ENCODE assay signal across 12 cellular contexts in genomic region chr12:91053951-91054715, GRCh38. TPM values are rescaled to one million over a fixed set of nuclear protein-coding genes. Genes with fewer than 3 reads are reported as not detected.
DNase-seq lines count a peak whose midpoint lies in the region; ATAC-seq, FAIRE-seq and TF ChIP-seq lines count a peak whose summit lies in the region.
"Had no signal": no experiment of that assay in that cellular context is flagged by ENCODE, and none has a peak within 500 bp of the region (broad histone marks: within the 10 kb centered on the region; RNA-seq: fewer than 3 reads in every experiment).

No MANE protein-coding gene starts in this region.

- no peaks in the 10 kb centered on the region for H3K4me1 ChIP-seq in mesenchymal stem cell (ENCODE audit: control insufficient read depth, insufficient read depth, low read depth, low read length)

- no peak overlapping the region for H2AFZ ChIP-seq in mesenchymal stem cell (ENCODE audit: low read depth, low read length)

- H3K14ac ChIP-seq in mesenchymal stem cell (ENCODE audit: low read length in 2 of 2), result no peak overlapping the region

- H3K79me1 ChIP-seq in mesenchymal stem cell (replicated peaks; ENCODE audit: low read length, poor library complexity, severe bottlenecking), result no peaks in the 10 kb centered on the region

- no peak overlapping the region for H4K8ac ChIP-seq in mesenchymal stem cell (ENCODE audit: low read length)

- TF ChIP-seq CTCF in bronchial epithelial cell (IDR thresholded peaks at IDR 0.05; ENCODE audit: insufficient read depth, low read length, severe bottlenecking) (no peak), coronary artery (IDR thresholded peaks at IDR 0.05) (no peak)

- no peak overlapping the region for H2BK15ac ChIP-seq in mesenchymal stem cell (ENCODE audit: low read depth, poor library complexity, severe bottlenecking)

- H4K91ac ChIP-seq in mesenchymal stem cell (ENCODE audit: low read length), result no peak overlapping the region

- FAIRE-seq in bronchial epithelial cell (lab: Jason Lieb, UNC), result no peak

- H2BK12ac ChIP-seq in mesenchymal stem cell (ENCODE audit: low read length in 2 of 2), result no peak overlapping the region

- H2BK5ac ChIP-seq in mesenchymal stem cell (ENCODE audit: low read depth, low read length, poor library complexity, severe bottlenecking), result no peak overlapping the region

- H3K23ac ChIP-seq in mesenchymal stem cell (ENCODE audit: low read length in 2 of 2), result no peak overlapping the region

- H3K4me3 ChIP-seq in bronchial epithelial cell (ENCODE audit: low read depth, low read length), result no peak overlapping the region
- no peak overlapping the region for H3K4me3 ChIP-seq in mesenchymal stem cell (ENCODE audit: insufficient read depth in 1 of 2, low read depth in 1 of 2, low read length in 2 of 2)
- H3K4me3 ChIP-seq in coronary artery, result no peak overlapping the region

- no peak overlapping the region for H2AK5ac ChIP-seq in mesenchymal stem cell (ENCODE audit: low read length, severe bottlenecking)

- H3K4ac ChIP-seq in mesenchymal stem cell (ENCODE audit: low read depth in 1 of 2, low read length in 2 of 2), result no peak overlapping the region

- no peaks in the 10 kb centered on the region for H3K27me3 ChIP-seq in bronchial epithelial cell (ENCODE audit: control insufficient read depth, insufficient read depth, low read length)
- no peaks in the 10 kb centered on the region for H3K27me3 ChIP-seq in mesenchymal stem cell (ENCODE audit: control insufficient read depth in 1 of 2, insufficient read depth in 1 of 2, low read length in 2 of 2)

- peak overlapping the region; percentile 83 for H3K9ac ChIP-seq in mesenchymal stem cell (ENCODE audit: low read length)

- H2BK120ac ChIP-seq in mesenchymal stem cell (ENCODE audit: low read depth, low read length), result no peak overlapping the region

- no peak overlapping the region for H3K4me2 ChIP-seq in mesenchymal stem cell (ENCODE audit: low read length, poor library complexity, severe bottlenecking)

- H3K18ac ChIP-seq in mesenchymal stem cell (ENCODE audit: low read depth in 1 of 2, low read length in 2 of 2), result no peak overlapping the region

- no peaks in the 10 kb centered on the region for H3K36me3 ChIP-seq in bronchial epithelial cell (ENCODE audit: control insufficient read depth, insufficient read depth, low read length)
- no peaks in the 10 kb centered on the region for H3K36me3 ChIP-seq in mesenchymal stem cell (ENCODE audit: control insufficient read depth in 1 of 2, insufficient read depth in 2 of 2, low read depth in 1 of 2, low read length in 2 of 2)

- H3K27ac ChIP-seq in mesenchymal stem cell (ENCODE audit: low read length, poor library complexity, severe bottlenecking) (no peak overlapping the region), coronary artery (no peak overlapping the region)

- no peak for ATAC-seq in HG03025 (IDR thresholded peaks at IDR 0.05; ENCODE audit: low FRiP score, unreplicated experiment)
- ATAC-seq in GM19397 (IDR thresholded peaks at IDR 0.05; ENCODE audit: unreplicated experiment), result no peak
- ATAC-seq: stimulated activated memory B cell treated with anti-CD40 and anti-IgM and Interleukin-4, amounts not matched to agents 10 μg/mL and 1 μg/mL and 100 μg/mL, for 72 hours had no signal

- WGBS in mesenchymal stem cell, result 97% methylated on average over 3 of the region's 4 CpGs

- H3K9me3 ChIP-seq in mesenchymal stem cell (ENCODE audit: control insufficient read depth, low read length), result no peaks in the 10 kb centered on the region

- DNase-seq in AG20443 (ENCODE audit: low spot score), result peak; percentile 38
- peak; percentile 36 for DNase-seq in NCI-H2029 (lab: John Stamatoyannopoulos, UW)
- DNase-seq in bronchial epithelial cell (ENCODE audit: low read depth), result peak; percentile 53
- peak; percentile 48 for DNase-seq in mesenchymal stem cell
- DNase-seq in DMS79 treated with DMSO at 0.1 percent for 48 hours (lab: John Stamatoyannopoulos, UW), result no peak
- DNase-seq in coronary artery (ENCODE audit: low spot score), result no peak
- DNase-seq: activated B cell treated with CpG ODN at 0.5 μM for 24 hours; SHP77 treated with DMSO at 0.1 percent for 48 hours; stimulated activated CD4-positive, alpha-beta T cell treated with anti-CD3 and anti-CD28 coated beads, Interleukin-15, amount 100 ng/mL, for 24 hours had no signal

RNA-seq across cellular contexts. Expression of gene KERA, which starts 3.7 kb away (rescaled TPM):
- not detected in 2 replicates for total RNA-seq in bronchial epithelial cell
- 0.01 TPM for polyA plus RNA-seq in mesenchymal stem cell (2013, experiment 1 of 2)
- not detected for polyA plus RNA-seq in mesenchymal stem cell (2013, experiment 2 of 2)
- total RNA-seq: activated B cell treated with CpG ODN at 0.5 μM for 24 hours had no signal

RNA-seq across cellular contexts. Expression of gene EPYC, which starts 49.4 kb away (rescaled TPM):
- not detected in 2 replicates for total RNA-seq in bronchial epithelial cell
- polyA plus RNA-seq in mesenchymal stem cell (2013, experiment 1 of 2), result 0.08 TPM
- polyA plus RNA-seq in mesenchymal stem cell (2013, experiment 2 of 2), result not detected
- total RNA-seq: activated B cell treated with CpG ODN at 0.5 μM for 24 hours had no signal

RNA-seq across cellular contexts. Expression of gene LUM, which starts 57.2 kb away (rescaled TPM):
- 0.38 and 14.2 TPM in 2 replicates for total RNA-seq in bronchial epithelial cell
- polyA plus RNA-seq in mesenchymal stem cell (2013, experiment 1 of 2), result 1,035 TPM
- polyA plus RNA-seq in mesenchymal stem cell (2013, experiment 2 of 2), result 1,084 TPM
- total RNA-seq: activated B cell treated with CpG ODN at 0.5 μM for 24 hours had no signal

Comparison
In these comparisons a context has a peak if more than half of its experiments do, and no peak if none do; other contexts are left out.
1. DNase-seq: peak in AG20443 (single experiment), NCI-H2029 (single experiment), bronchial epithelial cell (single experiment) and mesenchymal stem cell (single experiment); none in DMS79 treated with DMSO at 0.1 percent for 48 hours (single experiment) and coronary artery (single experiment).